15 cellular contexts compared by ENCODE assay signal in the genomic region with DNA sequence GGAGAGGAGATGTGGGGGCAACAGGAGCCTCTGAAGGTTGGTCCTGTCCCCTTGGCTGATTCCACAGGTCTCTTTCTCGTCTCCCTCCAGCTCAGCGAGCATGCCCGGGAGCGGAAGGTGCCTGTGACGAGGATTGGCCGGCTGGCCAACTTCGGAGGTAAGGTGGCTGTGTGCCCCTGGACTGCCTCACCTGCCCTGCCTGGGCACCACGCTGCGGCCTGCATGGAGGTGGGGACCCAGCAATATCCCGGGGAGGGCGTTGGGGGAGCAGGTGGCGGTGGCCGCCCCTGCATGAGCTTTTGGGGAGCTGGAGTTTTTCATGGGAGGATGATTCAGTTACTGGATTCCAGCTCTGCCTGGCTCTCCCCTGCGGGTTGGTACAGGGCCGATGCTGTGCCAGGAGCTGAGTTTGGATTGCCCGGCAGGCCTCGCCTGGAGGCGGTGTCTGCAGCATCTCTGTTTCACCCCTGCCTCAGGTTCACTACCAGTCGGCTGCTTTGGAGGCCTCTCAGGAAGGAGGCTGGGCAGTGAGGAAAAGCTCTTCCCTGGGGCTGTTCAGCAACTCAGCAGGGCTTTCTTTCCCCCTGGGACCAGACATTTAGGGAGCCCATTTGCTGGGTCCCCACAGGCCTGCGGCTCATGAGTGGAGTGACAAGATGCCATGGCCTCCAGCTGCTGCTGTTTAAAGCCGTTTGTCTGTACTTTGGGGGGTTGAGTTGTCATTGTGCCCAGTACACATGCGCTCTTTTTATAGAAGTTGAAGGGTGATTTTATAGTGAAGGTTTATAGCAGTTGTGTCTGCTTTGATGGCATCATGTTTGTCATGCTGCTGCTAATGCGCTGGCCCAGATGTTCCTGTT. TPM values are rescaled to one million over a fixed set of nuclear protein-coding genes. Genes with fewer than 3 reads are reported as not detected.
DNase-seq lines count a peak whose midpoint lies in the region; ATAC-seq, FAIRE-seq and TF ChIP-seq lines count a peak whose summit lies in the region.
"Had no signal": no experiment of that assay in that cellular context is flagged by ENCODE, and none has a peak within 500 bp of the region (broad histone marks: within the 10 kb centered on the region; RNA-seq: fewer than 3 reads in every experiment).

No MANE protein-coding gene starts in this region.

- TF ChIP-seq EP300 in HepG2 (IDR thresholded peaks at IDR 0.05; ENCODE audit: low read depth in 2 of 2, low read length in 2 of 2) (no peak), HepG2 (CRISPR knock-in tag; IDR thresholded peaks at IDR 0.05; ENCODE audit: borderline replicate concordance) (no peak)

- ATAC-seq in right lobe of liver: no peak
- ATAC-seq in HepG2: no peak
- ATAC-seq in lower lobe of right lung: no peak

- peaks cover 37% of the 10 kb centered on the region for H3K79me2 ChIP-seq in HepG2 (ENCODE audit: insufficient read depth, low read length)

- no peak overlapping the region for H2AFZ ChIP-seq in HepG2 (ENCODE audit: low read length)

- TF ChIP-seq CTCF in right lobe of liver (IDR thresholded peaks at IDR 0.05): no peak
- no peak for TF ChIP-seq CTCF in HepG2 (CRISPR knock-in tag; IDR thresholded peaks at IDR 0.05)
- TF ChIP-seq CTCF in lower lobe of right lung (IDR thresholded peaks at IDR 0.05): no peak

- intact Hi-C loops in right lobe of liver (cut with DNase I): no loop called here
- intact Hi-C loops in HepG2 (cut with micrococcal nuclease; ENCODE audit: unreplicated experiment): no loop called here
- intact Hi-C loops in lower lobe of right lung (cut with DNase I): no loop called here

- H3K9me3 ChIP-seq in right lobe of liver (no peaks in the 10 kb centered on the region), HepG2 (ENCODE audit: low read length) (no peaks in the 10 kb centered on the region), lower lobe of right lung (no peaks in the 10 kb centered on the region)
- H3K9me3 ChIP-seq: BE2C had no signal

- BruUV-seq in HepG2 (replicated peaks; lab: Mats Ljungman, UMichigan): no TSS peak

- TF ChIP-seq POLR2A in right lobe of liver (IDR thresholded peaks at IDR 0.05): no peak
- TF ChIP-seq POLR2A in HepG2 (IDR thresholded peaks at IDR 0.05; ENCODE audit: insufficient read depth in 1 of 2, low read depth in 2 of 2, low read length in 2 of 2): no peak

- POLR2A ChIA-PET in HepG2 (lab: Yijun Ruan, JAX): no interaction called here

- no peak overlapping the region for H3K9ac ChIP-seq in HepG2 (ENCODE audit: insufficient read depth, low read depth, low read length)

- DNase-seq in right lobe of liver (no peak), HepG2 (ENCODE audit: low spot score) (no peak), cerebellar cortex (ENCODE audit: low spot score) (peak; percentile 47), occipital lobe (lab: John Stamatoyannopoulos, UW) (peak; percentile 11), substantia nigra (lab: John Stamatoyannopoulos, UW) (peak in 2 of 49 donors; percentile 31 to 63), lower lobe of right lung (no peak), COLO829 (ENCODE audit: low spot score) (no peak)
- DNase-seq: BE2C, COR-L47, DMS153, NCI-H1417, NCI-H446 had no signal

- in situ Hi-C loops in HepG2 (cut with HindIII; ENCODE audit: extremely low pct_ligation_motif_present, low pct_unique_long_range_greater_than_20kb): no loop called here

- no peak overlapping the region for H3K4me2 ChIP-seq in HepG2 (ENCODE audit: low read depth, low read length)

- H4K20me1 ChIP-seq in HepG2 (ENCODE audit: insufficient read depth, low read length): peaks cover 45% of the 10 kb centered on the region; the same call in 1 of the 2 replicates

- CTCF ChIA-PET in HepG2 (lab: Yijun Ruan, JAX; ENCODE audit: low intra/inter-chr PET ratio, low total read pairs): no interaction called here

- H3K36me3 ChIP-seq in right lobe of liver (peaks cover 0 to 23% (median 3%) of the 10 kb centered on the region in 4 donors), HepG2 (replicated peaks in 1 of 2; ENCODE audit: control insufficient read depth in 1 of 2, insufficient read depth in 2 of 2, low read length in 2 of 2) (peaks cover 22 to 53% of the 10 kb centered on the region in 2 experiments; a peak in 4 of 5 replicates), lower lobe of right lung (peaks cover 49% of the 10 kb centered on the region)
- H3K36me3 ChIP-seq: HAP-1 had no signal

- no peak for TF ChIP-seq RAD21 in HepG2 (CRISPR knock-in tag; IDR thresholded peaks at IDR 0.05)

- 98% methylated on average over 9 of the region's 23 CpGs for WGBS in right lobe of liver (ENCODE audit: insufficient coverage, low coverage, low lambda C conversion rate, missing lambda C conversion rate)
- 95% methylated on average over 16 of the region's 23 CpGs for WGBS in HepG2 (ENCODE audit: low lambda C conversion rate)

- H3K4me1 ChIP-seq in right lobe of liver (peaks cover 0 to 38% (median 7%) of the 10 kb centered on the region in 4 donors), HepG2 (ENCODE audit: insufficient read depth, low read length) (peaks cover 24% of the 10 kb centered on the region), lower lobe of right lung (no peaks in the 10 kb centered on the region)
- H3K4me1 ChIP-seq: BE2C, HAP-1 had no signal

- no peak overlapping the region for H3K4me3 ChIP-seq in right lobe of liver
- no peak overlapping the region for H3K4me3 ChIP-seq in HepG2 (replicated peaks in 1 of 3; ENCODE audit: insufficient read depth in 1 of 3, low read depth in 2 of 3, low read length in 3 of 3)
- no peak overlapping the region for H3K4me3 ChIP-seq in lower lobe of right lung
- H3K4me3 ChIP-seq: HAP-1 had no signal

- H3K27me3 ChIP-seq in right lobe of liver: no peaks in the 10 kb centered on the region
- no peaks in the 10 kb centered on the region for H3K27me3 ChIP-seq in HepG2 (ENCODE audit: control insufficient read depth in 1 of 2, insufficient read depth in 2 of 2, low read length in 2 of 2)
- no peaks in the 10 kb centered on the region for H3K27me3 ChIP-seq in lower lobe of right lung (ENCODE audit: low read depth)
- H3K27me3 ChIP-seq: BE2C had no signal

- peak overlapping the region in 2 of 3 donors; percentile 54 to 63 for H3K27ac ChIP-seq in right lobe of liver
- no peak overlapping the region for H3K27ac ChIP-seq in HepG2 (ENCODE audit: extremely low read length, insufficient read depth, low read length)
- H3K27ac ChIP-seq in substantia nigra (ENCODE audit: low read depth, low read length, poor library complexity, severe bottlenecking): peak overlapping the region; percentile 28
- H3K27ac ChIP-seq in lower lobe of right lung: no peak overlapping the region
- H3K27ac ChIP-seq: RWPE1 had no signal

- FAIRE-seq in HepG2 (lab: Jason Lieb, UNC): no peak
- FAIRE-seq: GM18507 had no signal

TF ChIP-seq in HepG2, 621 proteins besides CTCF, POLR2A, EP300 and RAD21:
- TF ChIP-seq HNF4G (IDR thresholded peaks at IDR 0.05; ENCODE audit: borderline replicate concordance, low read depth, low read length) (no peak), HNF4G (CRISPR knock-in tag; IDR thresholded peaks at IDR 0.05; ENCODE audit: borderline replicate concordance, low read depth) (no peak), SIX1 (CRISPR knock-in tag; IDR thresholded peaks at IDR 0.05; ENCODE audit: borderline replicate concordance) (no peak), JARID2 (CRISPR knock-in tag; IDR thresholded peaks at IDR 0.05; ENCODE audit: insufficient replicate concordance) (no peak)

RNA-seq across cellular contexts. Expression of a gene that starts 25.7 kb away (rescaled TPM):
- 10 to 100 TPM; 51.6 to 78.1 (median 69.6) TPM for total RNA-seq in right lobe of liver
- 63.3 and 88.7 TPM in 2 replicates for total RNA-seq in HepG2 (2016; rRNA removed; fragmentation: Illumina TruSeq; extraction: Trizol)
- total RNA-seq in HepG2 (2016; cell fraction: cytosol; rRNA removed; fragmentation: Illumina TruSeq; extraction: Trizol; ENCODE audit: low read depth): 25.9 and 28.8 TPM in 2 replicates
- 60.2 and 93.0 TPM in 2 replicates for total RNA-seq in HepG2 (2016; cell fraction: insoluble cytoplasmic fraction; rRNA removed; fragmentation: Illumina TruSeq; extraction: Trizol)
- 26.6 and 26.8 TPM in 2 replicates for total RNA-seq in HepG2 (2016; cell fraction: membrane; rRNA removed; fragmentation: Illumina TruSeq; extraction: Trizol)
- 66.7 and 69.0 TPM in 2 replicates for total RNA-seq in HepG2 (2016; cell fraction: nucleus; rRNA removed; fragmentation: Illumina TruSeq; extraction: Trizol)
- 60.4 and 72.2 TPM in 2 replicates for polyA plus RNA-seq in HepG2 (2011; rRNA removed)
- polyA plus RNA-seq in HepG2 (2011; cell fraction: cytosol; rRNA removed): 53.6 and 65.9 TPM in 2 replicates
- polyA plus RNA-seq in HepG2 (2011; cell fraction: nucleus; rRNA removed): 117 and 151 TPM in 2 replicates
- polyA plus RNA-seq in HepG2 (2012): 69.4 and 75.0 TPM in 2 replicates
- polyA plus RNA-seq in HepG2 (2016; cell fraction: cytosol; fragmentation: Illumina TruSeq; extraction: Trizol; ENCODE audit: low read depth): 6.0 and 6.9 TPM in 2 replicates
- polyA plus RNA-seq in HepG2 (2016; cell fraction: insoluble cytoplasmic fraction; fragmentation: Illumina TruSeq; extraction: Trizol; ENCODE audit: low read depth): 55.2 and 65.3 TPM in 2 replicates
- 14.1 and 15.8 TPM in 2 replicates for polyA plus RNA-seq in HepG2 (2016; cell fraction: membrane; fragmentation: Illumina TruSeq; extraction: Trizol; ENCODE audit: low read depth)
- 146 and 150 TPM in 2 replicates for polyA plus RNA-seq in HepG2 (2016; cell fraction: nucleus; fragmentation: Illumina TruSeq; extraction: Trizol; ENCODE audit: insufficient read depth, low read depth)
- 30.4 and 75.1 TPM in 2 replicates for polyA minus RNA-seq in HepG2 (2011; rRNA and poly(A)+ RNA removed; ENCODE audit: low replicate concordance)
- polyA minus RNA-seq in HepG2 (2011; cell fraction: cytosol; rRNA and poly(A)+ RNA removed): 31.1 and 31.3 TPM in 2 replicates
- polyA minus RNA-seq in HepG2 (2011; cell fraction: nucleus; rRNA and poly(A)+ RNA removed): 28.2 and 38.1 TPM in 2 replicates
- 18.2 TPM for total RNA-seq in occipital lobe
- 45.0 TPM for total RNA-seq in lower lobe of right lung

Comparison
In these comparisons a context has a peak if more than half of its experiments do, and no peak if none do; other contexts are left out.
1. H3K27ac ChIP-seq: peak in right lobe of liver (2 of 3) and substantia nigra (single experiment); none in HepG2 (single experiment) and lower lobe of right lung (single experiment).
2. DNase-seq: peak in cerebellar cortex (single experiment) and occipital lobe (single experiment); none in right lobe of liver (0 of 3), HepG2 (single experiment), lower lobe of right lung (single experiment) and COLO829 (single experiment).